Comparison of ENCODE assay signal across 1 cellular context in the genomic region with DNA sequence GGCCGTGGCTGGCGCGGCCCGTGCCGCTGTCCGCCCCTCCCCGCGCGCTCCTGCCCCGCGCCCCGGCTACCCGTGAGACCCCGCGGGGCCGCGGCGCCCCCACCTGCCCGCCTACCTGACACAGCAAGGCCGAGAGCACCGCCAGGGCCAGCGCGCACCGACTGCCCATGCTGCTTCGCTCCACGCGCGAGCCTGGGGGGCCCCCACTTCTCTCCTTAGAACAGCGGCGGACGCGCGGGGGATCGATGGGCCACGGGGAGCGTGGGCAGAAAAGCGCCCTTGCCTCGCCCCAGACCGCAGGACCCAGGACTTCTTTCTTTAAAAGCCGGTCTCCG.
TF ChIP-seq lines count a peak whose summit lies in the region.

No MANE protein-coding gene starts in this region.

TF ChIP-seq in H1, 55 proteins besides CTCF, POLR2A, EP300 and RAD21 (continued from another document):
- TF ChIP-seq JUND (IDR thresholded peaks at IDR 0.05; ENCODE audit: low read length) (no peak), ASH2L (IDR thresholded peaks at IDR 0.05; ENCODE audit: low read length) (peak; percentile 26), EGR1 (IDR thresholded peaks at IDR 0.05; ENCODE audit: borderline replicate concordance, low read depth, low read length) (no peak), EZH2 (IDR thresholded peaks at IDR 0.05; ENCODE audit: low read depth, low read length, severe bottlenecking) (peak; percentile 40), SUZ12 (IDR thresholded peaks at IDR 0.05; ENCODE audit: low read length) (peak; percentile 65; the same call in 1 of the 2 replicates)
